In the genomic region with DNA sequence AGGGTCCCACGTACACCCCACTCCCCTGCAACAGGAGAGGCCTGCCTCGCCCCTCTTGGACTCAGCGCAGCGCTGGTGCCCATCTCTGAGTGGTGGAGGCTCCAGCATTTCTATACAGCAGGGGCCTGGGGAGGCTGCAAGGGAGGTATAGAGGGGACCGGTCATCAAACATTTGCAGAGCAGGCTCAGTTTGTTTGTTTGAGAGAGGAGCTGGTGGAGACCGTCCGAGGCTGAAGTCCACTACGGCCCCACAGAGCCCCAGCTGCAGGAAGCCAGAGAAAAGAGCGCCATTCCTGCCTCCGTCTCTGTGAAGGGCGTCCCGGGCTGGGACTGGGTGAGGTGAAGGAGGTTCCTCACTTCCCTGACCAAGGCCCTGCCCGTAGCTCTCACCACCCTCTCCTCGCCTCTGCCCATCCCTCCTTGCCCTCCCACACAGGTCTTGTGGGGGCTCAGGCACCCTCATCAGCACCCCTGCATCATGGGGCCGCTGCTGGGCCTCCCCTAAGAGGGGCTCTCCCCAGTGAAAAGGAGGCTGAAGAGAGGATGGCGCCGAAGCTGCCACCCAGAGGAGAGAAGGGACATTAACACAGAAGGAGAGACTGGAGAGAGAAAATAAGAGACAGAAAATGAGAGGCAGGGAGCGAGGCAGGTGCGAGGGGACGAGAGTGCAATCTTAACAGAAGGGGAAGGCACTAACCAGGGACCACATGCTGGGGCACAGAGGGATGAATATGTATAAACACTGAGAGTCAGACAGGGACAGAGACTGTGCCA, we compare ENCODE assay signal across 10 cellular contexts. TPM values are rescaled to one million over a fixed set of nuclear protein-coding genes. Genes with fewer than 3 reads are reported as not detected.
DNase-seq lines count a peak whose midpoint lies in the region; ATAC-seq and TF ChIP-seq lines count a peak whose summit lies in the region.
"Had no signal": no experiment of that assay in that cellular context is flagged by ENCODE, and none has a peak within 500 bp of the region (broad histone marks: within the 10 kb centered on the region; RNA-seq: fewer than 3 reads in every experiment).

No MANE protein-coding gene starts in this region.

- H3K4me3 ChIP-seq in MM.1S (ENCODE audit: low read length) = peak overlapping the region; percentile 58; the same call in 1 of the 2 replicates
- H3K4me3 ChIP-seq in effector memory CD4-positive, alpha-beta T cell (ENCODE audit: insufficient read depth, low read depth, low read length, poor library complexity, severe bottlenecking) = no peak overlapping the region
- H3K4me3 ChIP-seq: left lung had no signal

- no peaks in the 10 kb centered on the region for H3K9me3 ChIP-seq in MM.1S (replicated peaks; ENCODE audit: insufficient read depth, low read length)
- H3K9me3 ChIP-seq in effector memory CD4-positive, alpha-beta T cell (ENCODE audit: control insufficient read depth, low read length) = no peaks in the 10 kb centered on the region
- H3K9me3 ChIP-seq: left lung had no signal

- no peak overlapping the region for H2AFZ ChIP-seq in MM.1S (ENCODE audit: low read length)

- H3K4me2 ChIP-seq in MM.1S (ENCODE audit: low read depth, low read length) = peak overlapping the region; percentile 87

- DNase-seq in GM03348 (ENCODE audit: low spot score) (peak; percentile 34), MM.1S (no peak), OCI-M1 (lab: John Stamatoyannopoulos, UW) (no peak)
- DNase-seq in effector memory CD4-positive, alpha-beta T cell = no peak
- DNase-seq: activated naive CD4-positive, alpha-beta T cell treated with anti-CD3 and anti-CD28 coated beads for 36 hours; left lung had no signal

- H3K4me1 ChIP-seq in MM.1S (ENCODE audit: low read length) = peaks cover 38% of the 10 kb centered on the region
- no peaks in the 10 kb centered on the region for H3K4me1 ChIP-seq in effector memory CD4-positive, alpha-beta T cell (ENCODE audit: control insufficient read depth, insufficient read depth, low read length, poor library complexity, severe bottlenecking)
- H3K4me1 ChIP-seq: left lung had no signal

- ATAC-seq in GM18511 (IDR thresholded peaks at IDR 0.05; ENCODE audit: unreplicated experiment) (no peak), HG02970 (IDR thresholded peaks at IDR 0.05; ENCODE audit: low FRiP score, unreplicated experiment) (no peak)
- ATAC-seq: left lung had no signal

- no peaks in the 10 kb centered on the region for H3K27me3 ChIP-seq in MM.1S (replicated peaks; ENCODE audit: insufficient read depth, low read length)
- no peaks in the 10 kb centered on the region for H3K27me3 ChIP-seq in effector memory CD4-positive, alpha-beta T cell (replicated peaks; ENCODE audit: control insufficient read depth, insufficient read depth, low read length, poor library complexity, severe bottlenecking)
- H3K27me3 ChIP-seq: left lung had no signal

- TF ChIP-seq CTCF in MM.1S (IDR thresholded peaks at IDR 0.05; ENCODE audit: low read length) (peak; percentile 31), brain (conservative IDR thresholded peaks at IDR 0.05) (peak; percentile 16 to 64), nephron (IDR thresholded peaks at IDR 0.05; ENCODE audit: unreplicated experiment in 3 of 3) (peak in 2 of 3 experiments; percentile 30 to 42)

- peak overlapping the region; percentile 95 for H3K9ac ChIP-seq in MM.1S (ENCODE audit: low read length)

- H3K36me3 Mint-ChIP-seq in brain (peaks cover 18% of the 10 kb centered on the region), nephron (ENCODE audit: low read depth) (peaks cover 24% of the 10 kb centered on the region)

- H3F3A ChIP-seq in MM.1S (ENCODE audit: insufficient read depth, low read length) = peaks cover 33% of the 10 kb centered on the region

- H3K4me3 Mint-ChIP-seq in brain (peak overlapping the region in 1 of 5 experiments; percentile 21), nephron (no peak overlapping the region)
- H3K4me3 Mint-ChIP-seq: activated naive CD4-positive, alpha-beta T cell treated with anti-CD3 and anti-CD28 coated beads for 36 hours had no signal

- H3K4me1 Mint-ChIP-seq in brain (peaks cover 17% of the 10 kb centered on the region), nephron (peaks cover 28% of the 10 kb centered on the region)

- H3K79me2 ChIP-seq in MM.1S (ENCODE audit: low read length) = peaks cover 9% of the 10 kb centered on the region; the same call in 1 of the 2 replicates

- H3K36me3 ChIP-seq in MM.1S (replicated peaks; ENCODE audit: insufficient read depth, low read length) = no peaks in the 10 kb centered on the region
- H3K36me3 ChIP-seq in effector memory CD4-positive, alpha-beta T cell (ENCODE audit: control insufficient read depth, insufficient read depth, low read length) = peaks cover 18% of the 10 kb centered on the region

- no peaks in the 10 kb centered on the region for H3K9me2 ChIP-seq in MM.1S (replicated peaks; ENCODE audit: insufficient read depth, low read length)

- peak overlapping the region in 4 of 5 experiments; percentile 28 to 89 (median 80) for H3K27ac Mint-ChIP-seq in brain
- H3K27ac Mint-ChIP-seq in nephron = peak overlapping the region; percentile 51 to 73 (median 70)
- H3K27ac Mint-ChIP-seq: activated naive CD4-positive, alpha-beta T cell treated with anti-CD3 and anti-CD28 coated beads for 36 hours had no signal

- H3K27me3 Mint-ChIP-seq in brain (no peaks in the 10 kb centered on the region), nephron (ENCODE audit: low read depth) (no peaks in the 10 kb centered on the region)

- peak overlapping the region; percentile 99; the same call in 1 of the 2 replicates for H3K27ac ChIP-seq in MM.1S (ENCODE audit: low read length)
- no peak overlapping the region for H3K27ac ChIP-seq in effector memory CD4-positive, alpha-beta T cell (ENCODE audit: insufficient read depth, low read length, poor library complexity, severe bottlenecking)
- H3K27ac ChIP-seq: left lung had no signal

- H3K9me3 Mint-ChIP-seq in brain (no peaks in the 10 kb centered on the region), nephron (no peaks in the 10 kb centered on the region)
- H3K9me3 Mint-ChIP-seq: activated naive CD4-positive, alpha-beta T cell treated with anti-CD3 and anti-CD28 coated beads for 36 hours had no signal

- no peaks in the 10 kb centered on the region for H4K20me1 ChIP-seq in MM.1S (ENCODE audit: insufficient read depth, low read length)

RNA-seq across cellular contexts. Expression of gene RPUSD4, which starts 24.6 kb away (rescaled TPM):
- 15.8 TPM for polyA plus RNA-seq in brain (ENCODE audit: insufficient read depth, low read depth, low replicate concordance)

RNA-seq across cellular contexts. Expression of gene FAM118B, which starts 24.7 kb away (rescaled TPM):
- polyA plus RNA-seq in brain (ENCODE audit: insufficient read depth, low read depth, low replicate concordance) = 31.6 TPM
